In the genomic region with DNA sequence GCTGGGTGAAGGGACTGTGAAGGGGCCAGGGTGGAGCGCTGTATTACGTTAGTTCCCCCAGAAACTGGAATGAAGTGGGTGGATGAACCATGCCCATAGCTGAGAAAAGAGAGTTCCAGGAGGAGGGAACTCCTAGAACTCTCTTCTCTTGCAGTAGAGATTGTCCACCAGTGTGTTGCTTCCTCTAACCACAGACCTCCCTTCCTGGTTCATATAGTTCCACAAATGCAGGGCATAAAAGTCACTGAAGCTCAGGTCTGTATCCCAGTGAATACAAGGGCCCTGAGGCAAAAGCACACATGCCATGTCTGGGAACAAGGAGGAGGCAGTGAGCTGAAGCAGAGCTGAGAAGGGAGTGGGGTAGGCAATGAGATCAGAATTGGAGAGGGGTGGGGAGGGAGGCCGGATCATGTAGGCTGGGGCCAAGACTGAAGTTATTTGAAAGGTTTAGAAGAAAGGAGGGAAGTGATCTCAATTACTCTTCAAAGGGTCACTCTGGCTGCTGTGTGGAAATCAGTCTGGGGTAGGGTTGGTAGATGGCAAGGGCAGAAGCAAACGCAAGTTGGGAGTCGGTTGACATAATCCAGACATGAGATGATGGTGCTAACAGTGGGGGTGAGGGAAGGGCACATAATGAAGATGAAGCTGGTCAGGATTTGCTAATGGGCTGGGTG, we compare ENCODE assay signal across 1 cellular context.
TF ChIP-seq lines count a peak whose summit lies in the region.

No MANE protein-coding gene starts in this region.

TF ChIP-seq in WTC11, 78 proteins besides CTCF, POLR2A, EP300 and RAD21 (continued from another document):
- TF ChIP-seq, protein P1, sequence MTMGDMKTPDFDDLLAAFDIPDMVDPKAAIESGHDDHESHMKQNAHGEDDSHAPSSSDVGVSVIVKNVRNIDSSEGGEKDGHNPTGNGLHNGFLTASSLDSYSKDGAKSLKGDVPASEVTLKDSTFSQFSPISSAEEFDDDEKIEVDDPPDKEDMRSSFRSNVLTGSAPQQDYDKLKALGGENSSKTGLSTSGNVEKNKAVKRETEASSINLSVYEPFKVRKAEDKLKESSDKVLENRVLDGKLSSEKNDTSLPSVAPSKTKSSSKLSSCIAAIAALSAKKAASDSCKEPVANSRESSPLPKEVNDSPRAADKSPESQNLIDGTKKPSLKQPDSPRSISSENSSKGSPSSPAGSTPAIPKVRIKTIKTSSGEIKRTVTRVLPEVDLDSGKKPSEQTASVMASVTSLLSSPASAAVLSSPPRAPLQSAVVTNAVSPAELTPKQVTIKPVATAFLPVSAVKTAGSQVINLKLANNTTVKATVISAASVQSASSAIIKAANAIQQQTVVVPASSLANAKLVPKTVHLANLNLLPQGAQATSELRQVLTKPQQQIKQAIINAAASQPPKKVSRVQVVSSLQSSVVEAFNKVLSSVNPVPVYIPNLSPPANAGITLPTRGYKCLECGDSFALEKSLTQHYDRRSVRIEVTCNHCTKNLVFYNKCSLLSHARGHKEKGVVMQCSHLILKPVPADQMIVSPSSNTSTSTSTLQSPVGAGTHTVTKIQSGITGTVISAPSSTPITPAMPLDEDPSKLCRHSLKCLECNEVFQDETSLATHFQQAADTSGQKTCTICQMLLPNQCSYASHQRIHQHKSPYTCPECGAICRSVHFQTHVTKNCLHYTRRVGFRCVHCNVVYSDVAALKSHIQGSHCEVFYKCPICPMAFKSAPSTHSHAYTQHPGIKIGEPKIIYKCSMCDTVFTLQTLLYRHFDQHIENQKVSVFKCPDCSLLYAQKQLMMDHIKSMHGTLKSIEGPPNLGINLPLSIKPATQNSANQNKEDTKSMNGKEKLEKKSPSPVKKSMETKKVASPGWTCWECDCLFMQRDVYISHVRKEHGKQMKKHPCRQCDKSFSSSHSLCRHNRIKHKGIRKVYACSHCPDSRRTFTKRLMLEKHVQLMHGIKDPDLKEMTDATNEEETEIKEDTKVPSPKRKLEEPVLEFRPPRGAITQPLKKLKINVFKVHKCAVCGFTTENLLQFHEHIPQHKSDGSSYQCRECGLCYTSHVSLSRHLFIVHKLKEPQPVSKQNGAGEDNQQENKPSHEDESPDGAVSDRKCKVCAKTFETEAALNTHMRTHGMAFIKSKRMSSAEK (CRISPR knock-in tag; IDR thresholded peaks at IDR 0.05; ENCODE audit: borderline replicate concordance) = no peak
